15 cellular contexts compared by ENCODE assay signal in genomic region chr15:90188914-90189748, GRCh38. TPM values are rescaled to one million over a fixed set of nuclear protein-coding genes. Genes with fewer than 3 reads are reported as not detected.
A peak's percentile ranks its signal among the peaks of the same experiment; 100 is the strongest.
DNase-seq lines count a peak whose midpoint lies in the region; ATAC-seq and TF ChIP-seq lines count a peak whose summit lies in the region.
"Had no signal": no experiment of that assay in that cellular context is flagged by ENCODE, and none has a peak within 500 bp of the region (broad histone marks: within the 10 kb centered on the region; RNA-seq: fewer than 3 reads in every experiment).

No MANE protein-coding gene starts in this region.

- peak overlapping the region; percentile 80 for H3K27ac ChIP-seq in foreskin keratinocyte
- peak overlapping the region in 3 of 4 donors; percentile 26 to 68 (median 30) for H3K27ac ChIP-seq in upper lobe of left lung
- H3K27ac ChIP-seq: uterus had no signal

- no peaks in the 10 kb centered on the region for H3K9me3 ChIP-seq in upper lobe of left lung
- H3K9me3 ChIP-seq: uterus had no signal

- intact Hi-C loops in Right ventricle myocardium superior (cut with DNase I) (no loop called here), Right ventricle myocardium inferior (cut with DNase I) (no loop called here)

- peak in 1 of 4 donors; percentile 17 for TF ChIP-seq POLR2A in upper lobe of left lung (IDR thresholded peaks at IDR 0.05)

- ATAC-seq in Right ventricle myocardium superior (ENCODE audit: poor library complexity), result no peak
- ATAC-seq in Right ventricle myocardium inferior, result no peak
- ATAC-seq in foreskin keratinocyte, result no peak
- no peak for ATAC-seq in upper lobe of left lung (ENCODE audit: low FRiP score in 2 of 2)
- ATAC-seq: left colon had no signal

- H3K27me3 ChIP-seq in foreskin keratinocyte, result no peaks in the 10 kb centered on the region
- H3K27me3 ChIP-seq in upper lobe of left lung, result no peaks in the 10 kb centered on the region
- H3K27me3 ChIP-seq: uterus had no signal

- peaks cover 0 to 4% (median 0%) of the 10 kb centered on the region in 4 donors for H3K36me3 ChIP-seq in upper lobe of left lung
- H3K36me3 ChIP-seq: uterus had no signal

- WGBS in upper lobe of left lung, 2 donors, result 71 to 72% methylated on average over 8 of the region's 8 CpGs

- no peak for TF ChIP-seq EP300 in upper lobe of left lung (IDR thresholded peaks at IDR 0.05)

- DNase-seq in Right ventricle myocardium superior, result peak; percentile 40
- DNase-seq in Right ventricle myocardium inferior (ENCODE audit: missing footprints), result no peak
- DNase-seq in RPMI8226, result peak; percentile 36
- DNase-seq in foreskin keratinocyte, result no peak
- DNase-seq in upper lobe of left lung, result peak in 1 of 2 donors; percentile 46
- no peak for DNase-seq in NCI-H526 (lab: John Stamatoyannopoulos, UW)
- no peak for DNase-seq in NCI-H2196 treated with DMSO at 0.1 percent for 48 hours (lab: John Stamatoyannopoulos, UW; ENCODE audit: unreplicated experiment)
- DNase-seq in hypothalamus (lab: John Stamatoyannopoulos, UW), result no peak
- DNase-seq: ACHN; activated CD8-positive, alpha-beta memory T cell treated with anti-CD3 and anti-CD28 coated beads, Interleukin-2, amount 50 U/mL, for 48 hours; anterior cingulate cortex; effector CD8-positive, alpha-beta T cell; left colon; NCI-H2171; uterus had no signal

- H3K4me1 ChIP-seq in foreskin keratinocyte (peaks cover 50% of the 10 kb centered on the region), upper lobe of left lung (peaks cover 50 to 85% (median 55%) of the 10 kb centered on the region in 4 donors)

- TF ChIP-seq CTCF in foreskin keratinocyte (conservative IDR thresholded peaks at IDR 0.05) (no peak), upper lobe of left lung (IDR thresholded peaks at IDR 0.05) (no peak)

- no peak overlapping the region for H3K4me3 ChIP-seq in upper lobe of left lung
- H3K4me3 ChIP-seq: uterus had no signal

RNA-seq across cellular contexts. Expression of gene SEMA4B, which starts 12.0 kb away (rescaled TPM):
- total RNA-seq in Right ventricle myocardium superior (24.6 TPM), Right ventricle myocardium inferior (27.7 TPM), foreskin keratinocyte (49.0 and 72.5 TPM in 2 replicates), upper lobe of left lung (10 to 100 TPM; 47.6 to 81.3 (median 55.9) TPM)
- 40.7 and 63.4 TPM in 2 replicates for polyA plus RNA-seq in foreskin keratinocyte

RNA-seq across cellular contexts. Expression of gene CIB1, which starts 44.6 kb away (rescaled TPM):
- total RNA-seq in Right ventricle myocardium superior (71.6 TPM), Right ventricle myocardium inferior (73.2 TPM), foreskin keratinocyte (59.7 and 61.2 TPM in 2 replicates), upper lobe of left lung (10 to 100 TPM; 40.9 to 89.6 (median 75.5) TPM)
- polyA plus RNA-seq in foreskin keratinocyte, result 124 and 151 TPM in 2 replicates

RNA-seq across cellular contexts. Expression of gene GDPGP1, which starts 44.9 kb away (rescaled TPM):
- total RNA-seq in Right ventricle myocardium superior (9.1 TPM), Right ventricle myocardium inferior (9.8 TPM), foreskin keratinocyte (1.3 and 2.6 TPM in 2 replicates), upper lobe of left lung (10 to 100 TPM in 3 of 6 donors, 1 to 10 TPM in 3; 7.2 to 27.2 (median 10.3) TPM)
- 0.60 and 1.1 TPM in 2 replicates for polyA plus RNA-seq in foreskin keratinocyte

Comparison
In these comparisons a context has a peak if more than half of its experiments do, and no peak if none do; other contexts are left out.
1. DNase-seq: peak in Right ventricle myocardium superior (single experiment) and RPMI8226 (single experiment); none in Right ventricle myocardium inferior (single experiment), foreskin keratinocyte (0 of 2), NCI-H526 (0 of 2), NCI-H2196 treated with DMSO at 0.1 percent for 48 hours (single experiment) and hypothalamus (0 of 51).